Comparison of ENCODE assay signal across 23 cellular contexts in the genomic region with DNA sequence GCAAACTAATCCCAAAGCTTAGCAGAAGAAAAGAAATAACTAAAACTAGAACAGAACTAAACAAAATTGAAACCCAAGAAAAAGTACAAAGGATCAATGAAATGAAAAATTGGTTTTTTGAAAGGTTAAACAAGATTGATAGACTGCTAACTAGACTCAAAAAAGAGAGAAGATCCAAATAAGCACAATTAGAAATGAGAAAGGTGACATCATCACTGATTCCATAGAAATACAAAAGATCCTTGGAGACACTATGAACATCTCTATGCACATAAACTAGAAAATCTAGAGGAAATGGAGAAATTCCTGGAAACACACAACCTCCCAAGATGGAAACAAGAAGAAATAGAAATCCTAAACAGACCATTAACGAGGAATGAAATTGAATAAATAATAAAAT.
"Had no signal": no experiment of that assay in that cellular context is flagged by ENCODE, and none has a peak within 500 bp of the region (broad histone marks: within the 10 kb centered on the region; RNA-seq: fewer than 3 reads in every experiment).

No MANE protein-coding gene starts in this region.

- H3K27me3 ChIP-seq: colonic mucosa, esophagus muscularis mucosa, foreskin keratinocyte, gastroesophageal sphincter, heart left ventricle, hepatocyte had no signal

- ATAC-seq: foreskin keratinocyte; gastroesophageal sphincter; heart left ventricle; left colon; left lobe of liver; lower lobe of right lung; mucosa of descending colon; naive thymus-derived CD8-positive, alpha-beta T cell had no signal

- H3K79me2 ChIP-seq: hepatocyte had no signal

- H3K36me3 ChIP-seq: colonic mucosa, esophagus muscularis mucosa, gastroesophageal sphincter, heart left ventricle, left ventricle myocardium inferior, lower lobe of right lung had no signal

- FAIRE-seq: endothelial cell of umbilical vein, frontal cortex, kidney had no signal

- H3K4me1 ChIP-seq: colonic mucosa, esophagus muscularis mucosa, gastroesophageal sphincter, lower lobe of right lung had no signal

- DNase-seq: colonic mucosa; effector CD4-positive, alpha-beta T cell; effector memory CD4-positive, alpha-beta T cell; foreskin keratinocyte; heart left ventricle; hypothalamus; immature natural killer cell; islet precursor cell; kidney; kidney glomerular epithelial cell; left colon; left ventricle myocardium inferior; lower lobe of right lung; mesenchymal stem cell; mucosa of descending colon; naive B cell; naive thymus-derived CD8-positive, alpha-beta T cell had no signal

- H2AFZ ChIP-seq: hepatocyte had no signal

- H3K4me2 ChIP-seq: hepatocyte had no signal

- H3K27ac ChIP-seq: colonic mucosa, esophagus muscularis mucosa, foreskin keratinocyte, gastroesophageal sphincter, heart left ventricle, hepatocyte, left ventricle myocardium inferior, lower lobe of right lung had no signal

- H3K4me3 ChIP-seq: colonic mucosa, esophagus muscularis mucosa, gastroesophageal sphincter, heart left ventricle, hepatocyte, left ventricle myocardium inferior, lower lobe of right lung, mucosa of descending colon had no signal

- H3K9me3 ChIP-seq: colonic mucosa, esophagus muscularis mucosa, gastroesophageal sphincter, heart left ventricle, left ventricle myocardium inferior, lower lobe of right lung, mucosa of descending colon had no signal
